Comparison of ENCODE assay signal across 1 cellular context in genomic region chr16:20674684-20675487, GRCh38.
TF ChIP-seq lines count a peak whose summit lies in the region.

No MANE protein-coding gene starts in this region.

TF ChIP-seq in HepG2, 621 proteins besides CTCF, POLR2A, EP300 and RAD21 (continued from another document and continues in another):
- TF ChIP-seq, protein P1, sequence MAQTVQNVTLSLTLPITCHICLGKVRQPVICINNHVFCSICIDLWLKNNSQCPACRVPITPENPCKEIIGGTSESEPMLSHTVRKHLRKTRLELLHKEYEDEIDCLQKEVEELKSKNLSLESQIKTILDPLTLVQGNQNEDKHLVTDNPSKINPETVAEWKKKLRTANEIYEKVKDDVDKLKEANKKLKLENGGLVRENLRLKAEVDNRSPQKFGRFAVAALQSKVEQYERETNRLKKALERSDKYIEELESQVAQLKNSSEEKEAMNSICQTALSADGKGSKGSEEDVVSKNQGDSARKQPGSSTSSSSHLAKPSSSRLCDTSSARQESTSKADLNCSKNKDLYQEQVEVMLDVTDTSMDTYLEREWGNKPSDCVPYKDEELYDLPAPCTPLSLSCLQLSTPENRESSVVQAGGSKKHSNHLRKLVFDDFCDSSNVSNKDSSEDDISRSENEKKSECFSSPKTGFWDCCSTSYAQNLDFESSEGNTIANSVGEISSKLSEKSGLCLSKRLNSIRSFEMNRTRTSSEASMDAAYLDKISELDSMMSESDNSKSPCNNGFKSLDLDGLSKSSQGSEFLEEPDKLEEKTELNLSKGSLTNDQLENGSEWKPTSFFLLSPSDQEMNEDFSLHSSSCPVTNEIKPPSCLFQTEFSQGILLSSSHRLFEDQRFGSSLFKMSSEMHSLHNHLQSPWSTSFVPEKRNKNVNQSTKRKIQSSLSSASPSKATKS (CRISPR knock-in tag; IDR thresholded peaks at IDR 0.05): no peak
- peak; percentile 70; the same call in 1 of the 2 replicates for TF ChIP-seq ATF6 (CRISPR knock-in tag; conservative IDR thresholded peaks at IDR 0.05)
- TF ChIP-seq RBM22 (optimal IDR thresholded peaks at IDR 0.05; ENCODE audit: low read length): no peak
- no peak for TF ChIP-seq ZNF230 (CRISPR knock-in tag; IDR thresholded peaks at IDR 0.05)
- TF ChIP-seq ZNF792 (CRISPR knock-in tag; IDR thresholded peaks at IDR 0.05): peak; percentile 69; the same call in 1 of the 2 replicates
- TF ChIP-seq FOXC1 (CRISPR knock-in tag; IDR thresholded peaks at IDR 0.05; ENCODE audit: borderline replicate concordance): peak; percentile 69; the same call in 1 of the 2 replicates
- TF ChIP-seq, protein P2, sequence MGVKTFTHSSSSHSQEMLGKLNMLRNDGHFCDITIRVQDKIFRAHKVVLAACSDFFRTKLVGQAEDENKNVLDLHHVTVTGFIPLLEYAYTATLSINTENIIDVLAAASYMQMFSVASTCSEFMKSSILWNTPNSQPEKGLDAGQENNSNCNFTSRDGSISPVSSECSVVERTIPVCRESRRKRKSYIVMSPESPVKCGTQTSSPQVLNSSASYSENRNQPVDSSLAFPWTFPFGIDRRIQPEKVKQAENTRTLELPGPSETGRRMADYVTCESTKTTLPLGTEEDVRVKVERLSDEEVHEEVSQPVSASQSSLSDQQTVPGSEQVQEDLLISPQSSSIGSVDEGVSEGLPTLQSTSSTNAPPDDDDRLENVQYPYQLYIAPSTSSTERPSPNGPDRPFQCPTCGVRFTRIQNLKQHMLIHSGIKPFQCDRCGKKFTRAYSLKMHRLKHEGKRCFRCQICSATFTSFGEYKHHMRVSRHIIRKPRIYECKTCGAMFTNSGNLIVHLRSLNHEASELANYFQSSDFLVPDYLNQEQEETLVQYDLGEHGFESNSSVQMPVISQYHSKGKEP (CRISPR knock-in tag; IDR thresholded peaks at IDR 0.05): no peak
- 0 out of 2 replicates have a peak, but pooled peaks have one; percentile 9 for TF ChIP-seq ZNF775 (CRISPR knock-in tag; IDR thresholded peaks at IDR 0.05; ENCODE audit: borderline replicate concordance)
- no peak for TF ChIP-seq ZNF335 (CRISPR knock-in tag; IDR thresholded peaks at IDR 0.05)
- TF ChIP-seq ZNF260 (CRISPR knock-in tag; IDR thresholded peaks at IDR 0.05; ENCODE audit: borderline replicate concordance, low read depth): no peak
- TF ChIP-seq NR2F1 (CRISPR knock-in tag; IDR thresholded peaks at IDR 0.05): no peak
- peak; percentile 3; the same call in 1 of the 2 replicates for TF ChIP-seq DR1 (CRISPR knock-in tag; IDR thresholded peaks at IDR 0.05)
- TF ChIP-seq, protein P3, sequence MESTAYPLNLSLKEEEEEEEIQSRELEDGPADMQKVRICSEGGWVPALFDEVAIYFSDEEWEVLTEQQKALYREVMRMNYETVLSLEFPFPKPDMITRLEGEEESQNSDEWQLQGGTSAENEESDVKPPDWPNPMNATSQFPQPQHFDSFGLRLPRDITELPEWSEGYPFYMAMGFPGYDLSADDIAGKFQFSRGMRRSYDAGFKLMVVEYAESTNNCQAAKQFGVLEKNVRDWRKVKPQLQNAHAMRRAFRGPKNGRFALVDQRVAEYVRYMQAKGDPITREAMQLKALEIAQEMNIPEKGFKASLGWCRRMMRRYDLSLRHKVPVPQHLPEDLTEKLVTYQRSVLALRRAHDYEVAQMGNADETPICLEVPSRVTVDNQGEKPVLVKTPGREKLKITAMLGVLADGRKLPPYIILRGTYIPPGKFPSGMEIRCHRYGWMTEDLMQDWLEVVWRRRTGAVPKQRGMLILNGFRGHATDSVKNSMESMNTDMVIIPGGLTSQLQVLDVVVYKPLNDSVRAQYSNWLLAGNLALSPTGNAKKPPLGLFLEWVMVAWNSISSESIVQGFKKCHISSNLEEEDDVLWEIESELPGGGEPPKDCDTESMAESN (CRISPR knock-in tag; conservative IDR thresholded peaks at IDR 0.05): no peak
- TF ChIP-seq, protein P4, sequence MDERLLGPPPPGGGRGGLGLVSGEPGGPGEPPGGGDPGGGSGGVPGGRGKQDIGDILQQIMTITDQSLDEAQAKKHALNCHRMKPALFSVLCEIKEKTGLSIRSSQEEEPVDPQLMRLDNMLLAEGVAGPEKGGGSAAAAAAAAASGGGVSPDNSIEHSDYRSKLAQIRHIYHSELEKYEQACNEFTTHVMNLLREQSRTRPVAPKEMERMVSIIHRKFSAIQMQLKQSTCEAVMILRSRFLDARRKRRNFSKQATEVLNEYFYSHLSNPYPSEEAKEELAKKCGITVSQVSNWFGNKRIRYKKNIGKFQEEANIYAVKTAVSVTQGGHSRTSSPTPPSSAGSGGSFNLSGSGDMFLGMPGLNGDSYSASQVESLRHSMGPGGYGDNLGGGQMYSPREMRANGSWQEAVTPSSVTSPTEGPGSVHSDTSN (CRISPR knock-in tag; IDR thresholded peaks at IDR 0.05): no peak
- 0 out of 2 replicates have a peak, but pooled peaks have one; percentile 25 for TF ChIP-seq NCOA1 (CRISPR knock-in tag; IDR thresholded peaks at IDR 0.05)
- TF ChIP-seq, protein P5, sequence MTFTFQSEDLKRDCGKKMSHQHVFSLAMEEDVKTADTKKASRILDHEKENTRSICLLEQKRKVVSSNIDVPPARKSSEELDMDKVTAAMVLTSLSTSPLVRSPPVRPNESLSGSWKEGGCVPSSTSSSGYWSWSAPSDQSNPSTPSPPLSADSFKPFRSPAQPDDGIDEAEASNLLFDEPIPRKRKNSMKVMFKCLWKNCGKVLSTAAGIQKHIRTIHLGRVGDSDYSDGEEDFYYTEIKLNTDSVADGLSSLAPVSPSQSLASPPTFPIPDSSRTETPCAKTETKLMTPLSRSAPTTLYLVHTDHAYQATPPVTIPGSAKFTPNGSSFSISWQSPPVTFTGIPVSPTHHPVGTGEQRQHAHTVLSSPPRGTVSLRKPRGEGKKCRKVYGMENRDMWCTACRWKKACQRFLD (CRISPR knock-in tag; IDR thresholded peaks at IDR 0.05; ENCODE audit: borderline replicate concordance): no peak
- TF ChIP-seq MBD4 (IDR thresholded peaks at IDR 0.05; ENCODE audit: borderline replicate concordance, low read length): no peak
- peak; percentile 9; the same call in 1 of the 2 replicates for TF ChIP-seq DRAP1 (CRISPR knock-in tag; IDR thresholded peaks at IDR 0.05)
- no peak for TF ChIP-seq LCORL (IDR thresholded peaks at IDR 0.05)
- TF ChIP-seq LCORL (CRISPR knock-in tag; IDR thresholded peaks at IDR 0.05): peak; percentile 73; the same call in 1 of the 2 replicates
- TF ChIP-seq, protein P6, sequence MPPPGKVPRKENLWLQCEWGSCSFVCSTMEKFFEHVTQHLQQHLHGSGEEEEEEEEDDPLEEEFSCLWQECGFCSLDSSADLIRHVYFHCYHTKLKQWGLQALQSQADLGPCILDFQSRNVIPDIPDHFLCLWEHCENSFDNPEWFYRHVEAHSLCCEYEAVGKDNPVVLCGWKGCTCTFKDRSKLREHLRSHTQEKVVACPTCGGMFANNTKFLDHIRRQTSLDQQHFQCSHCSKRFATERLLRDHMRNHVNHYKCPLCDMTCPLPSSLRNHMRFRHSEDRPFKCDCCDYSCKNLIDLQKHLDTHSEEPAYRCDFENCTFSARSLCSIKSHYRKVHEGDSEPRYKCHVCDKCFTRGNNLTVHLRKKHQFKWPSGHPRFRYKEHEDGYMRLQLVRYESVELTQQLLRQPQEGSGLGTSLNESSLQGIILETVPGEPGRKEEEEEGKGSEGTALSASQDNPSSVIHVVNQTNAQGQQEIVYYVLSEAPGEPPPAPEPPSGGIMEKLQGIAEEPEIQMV (CRISPR knock-in tag; IDR thresholded peaks at IDR 0.05; ENCODE audit: low read depth): 0 out of 2 replicates have a peak, but pooled peaks have one; percentile 15
- TF ChIP-seq HMGXB3 (CRISPR knock-in tag; IDR thresholded peaks at IDR 0.05; ENCODE audit: borderline replicate concordance): peak; percentile 81
- no peak for TF ChIP-seq NFE2L1 (CRISPR knock-in tag; IDR thresholded peaks at IDR 0.05; ENCODE audit: borderline replicate concordance)
- TF ChIP-seq, protein P7, sequence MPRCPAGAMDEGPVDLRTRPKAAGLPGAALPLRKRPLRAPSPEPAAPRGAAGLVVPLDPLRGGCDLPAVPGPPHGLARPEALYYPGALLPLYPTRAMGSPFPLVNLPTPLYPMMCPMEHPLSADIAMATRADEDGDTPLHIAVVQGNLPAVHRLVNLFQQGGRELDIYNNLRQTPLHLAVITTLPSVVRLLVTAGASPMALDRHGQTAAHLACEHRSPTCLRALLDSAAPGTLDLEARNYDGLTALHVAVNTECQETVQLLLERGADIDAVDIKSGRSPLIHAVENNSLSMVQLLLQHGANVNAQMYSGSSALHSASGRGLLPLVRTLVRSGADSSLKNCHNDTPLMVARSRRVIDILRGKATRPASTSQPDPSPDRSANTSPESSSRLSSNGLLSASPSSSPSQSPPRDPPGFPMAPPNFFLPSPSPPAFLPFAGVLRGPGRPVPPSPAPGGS (CRISPR knock-in tag; IDR thresholded peaks at IDR 0.05): peak; percentile 55; the same call in 1 of the 2 replicates
- TF ChIP-seq, protein P8, sequence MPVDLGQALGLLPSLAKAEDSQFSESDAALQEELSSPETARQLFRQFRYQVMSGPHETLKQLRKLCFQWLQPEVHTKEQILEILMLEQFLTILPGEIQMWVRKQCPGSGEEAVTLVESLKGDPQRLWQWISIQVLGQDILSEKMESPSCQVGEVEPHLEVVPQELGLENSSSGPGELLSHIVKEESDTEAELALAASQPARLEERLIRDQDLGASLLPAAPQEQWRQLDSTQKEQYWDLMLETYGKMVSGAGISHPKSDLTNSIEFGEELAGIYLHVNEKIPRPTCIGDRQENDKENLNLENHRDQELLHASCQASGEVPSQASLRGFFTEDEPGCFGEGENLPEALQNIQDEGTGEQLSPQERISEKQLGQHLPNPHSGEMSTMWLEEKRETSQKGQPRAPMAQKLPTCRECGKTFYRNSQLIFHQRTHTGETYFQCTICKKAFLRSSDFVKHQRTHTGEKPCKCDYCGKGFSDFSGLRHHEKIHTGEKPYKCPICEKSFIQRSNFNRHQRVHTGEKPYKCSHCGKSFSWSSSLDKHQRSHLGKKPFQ (CRISPR knock-in tag; IDR thresholded peaks at IDR 0.05; ENCODE audit: insufficient replicate concordance): no peak
- TF ChIP-seq TBL1XR1 (IDR thresholded peaks at IDR 0.05; ENCODE audit: borderline replicate concordance, low read length, partially characterized antibody): no peak
- no peak; the same call in 1 of the 2 replicates for TF ChIP-seq ATF7-NPFF (CRISPR knock-in tag; IDR thresholded peaks at IDR 0.05; ENCODE audit: low read depth)
- TF ChIP-seq, protein P9, sequence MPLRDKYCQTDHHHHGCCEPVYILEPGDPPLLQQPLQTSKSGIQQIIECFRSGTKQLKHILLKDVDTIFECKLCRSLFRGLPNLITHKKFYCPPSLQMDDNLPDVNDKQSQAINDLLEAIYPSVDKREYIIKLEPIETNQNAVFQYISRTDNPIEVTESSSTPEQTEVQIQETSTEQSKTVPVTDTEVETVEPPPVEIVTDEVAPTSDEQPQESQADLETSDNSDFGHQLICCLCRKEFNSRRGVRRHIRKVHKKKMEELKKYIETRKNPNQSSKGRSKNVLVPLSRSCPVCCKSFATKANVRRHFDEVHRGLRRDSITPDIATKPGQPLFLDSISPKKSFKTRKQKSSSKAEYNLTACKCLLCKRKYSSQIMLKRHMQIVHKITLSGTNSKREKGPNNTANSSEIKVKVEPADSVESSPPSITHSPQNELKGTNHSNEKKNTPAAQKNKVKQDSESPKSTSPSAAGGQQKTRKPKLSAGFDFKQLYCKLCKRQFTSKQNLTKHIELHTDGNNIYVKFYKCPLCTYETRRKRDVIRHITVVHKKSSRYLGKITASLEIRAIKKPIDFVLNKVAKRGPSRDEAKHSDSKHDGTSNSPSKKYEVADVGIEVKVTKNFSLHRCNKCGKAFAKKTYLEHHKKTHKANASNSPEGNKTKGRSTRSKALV (CRISPR knock-in tag; IDR thresholded peaks at IDR 0.05): no peak
- no peak for TF ChIP-seq HOXA3 (CRISPR knock-in tag; IDR thresholded peaks at IDR 0.05)
- TF ChIP-seq MLLT10 (CRISPR knock-in tag; IDR thresholded peaks at IDR 0.05): no peak
- TF ChIP-seq ZSCAN29 (CRISPR knock-in tag; conservative IDR thresholded peaks at IDR 0.05): no peak
- TF ChIP-seq ZNF816 (CRISPR knock-in tag; IDR thresholded peaks at IDR 0.05; ENCODE audit: borderline replicate concordance): 0 out of 2 replicates have a peak, but pooled peaks have one; percentile 12
- TF ChIP-seq PRMT3 (CRISPR knock-in tag; IDR thresholded peaks at IDR 0.05; ENCODE audit: borderline replicate concordance, low read depth): no peak
- TF ChIP-seq ZFP62 (CRISPR knock-in tag; IDR thresholded peaks at IDR 0.05): no peak
